26 cellular contexts compared by ENCODE assay signal in genomic region chr3:32102289-32102688, GRCh38.
"Had no signal": no experiment of that assay in that cellular context is flagged by ENCODE, and none has a peak within 500 bp of the region (broad histone marks: within the 10 kb centered on the region; RNA-seq: fewer than 3 reads in every experiment).

No MANE protein-coding gene starts in this region.

- H3K4me2 ChIP-seq: hepatocyte, smooth muscle cell had no signal

- H3K36me3 ChIP-seq: left lung, prostate gland, right atrium auricular region, suprapubic skin, transverse colon, upper lobe of right lung, uterus had no signal

- H3K27me3 ChIP-seq: dorsolateral prefrontal cortex, hepatocyte, left lung, right atrium auricular region, suprapubic skin, transverse colon, upper lobe of right lung, uterus had no signal

- FAIRE-seq: frontal cortex, islet of Langerhans had no signal

- H3K4me3 ChIP-seq: dorsolateral prefrontal cortex, hepatocyte, left lung, prostate gland, right atrium auricular region, smooth muscle cell, suprapubic skin, transverse colon, upper lobe of right lung, uterus had no signal

- ATAC-seq: left cardiac atrium; left lung; naive thymus-derived CD4-positive, alpha-beta T cell; sciatic nerve; stimulated activated naive CD8-positive, alpha-beta T cell treated with anti-CD3 and anti-CD28 coated beads, Interleukin-15, amount 100 ng/mL, for 72 hours; upper lobe of right lung had no signal

- H3K4me1 ChIP-seq: prostate gland, uterus had no signal

- H3K27ac ChIP-seq: dorsolateral prefrontal cortex, hepatocyte, left lung, prostate gland, right atrium auricular region, suprapubic skin, transverse colon, upper lobe of right lung, uterus had no signal

- H3K9me3 ChIP-seq: prostate gland, uterus had no signal

- DNase-seq: dorsolateral prefrontal cortex; effector CD4-positive, alpha-beta T cell; head of caudate nucleus; left cardiac atrium; left lung; mesendoderm; midbrain; naive thymus-derived CD4-positive, alpha-beta T cell; nucleus accumbens; stimulated activated CD4-positive, alpha-beta T cell treated with anti-CD3 and anti-CD28 coated beads, Interleukin-12 subunit alpha, Interleukin-12 subunit beta, amount 100 ng/mL, for 4 hours; stimulated activated CD4-positive, alpha-beta T cell treated with anti-CD3 and anti-CD28 coated beads, Interleukin-1b, Interleukin-23, amount 100 ng/mL, for 48 hours; stimulated activated CD4-positive, alpha-beta T cell treated with anti-CD3 and anti-CD28 coated beads, Interleukin-4, amount 100 ng/mL, for 1 hour; stimulated activated CD8-positive, alpha-beta memory T cell treated with anti-CD3 and anti-CD28 coated beads, Interleukin-4, amount 100 ng/mL, for 48 hours; stimulated activated naive CD4-positive, alpha-beta T cell; stimulated activated naive CD8-positive, alpha-beta T cell treated with anti-CD3 and anti-CD28 coated beads, Interleukin-15, amount 100 ng/mL, for 72 hours; transverse colon; upper lobe of right lung; uterus had no signal

- H2AFZ ChIP-seq: hepatocyte had no signal
